2 cellular contexts compared by ENCODE assay signal in genomic region chr15:72489943-72490554, GRCh38.
TF ChIP-seq lines count a peak whose summit lies in the region.

No MANE protein-coding gene starts in this region.

TF ChIP-seq in HepG2, 621 proteins besides CTCF, POLR2A, EP300 and RAD21 (continued from another document):
- TF ChIP-seq CBFB (CRISPR knock-in tag; IDR thresholded peaks at IDR 0.05) (no peak), FOXA3 (CRISPR knock-in tag; IDR thresholded peaks at IDR 0.05) (no peak)
TF ChIP-seq in HepG2: peak in this region for 1.

TF ChIP-seq in WTC11, 78 proteins besides CTCF, POLR2A, EP300 and RAD21 (continued from another document):
- peak; percentile 79 for TF ChIP-seq ZNF121 (CRISPR knock-in tag; IDR thresholded peaks at IDR 0.05)
